ENCODE assay signal across 8 cellular contexts in the genomic region with DNA sequence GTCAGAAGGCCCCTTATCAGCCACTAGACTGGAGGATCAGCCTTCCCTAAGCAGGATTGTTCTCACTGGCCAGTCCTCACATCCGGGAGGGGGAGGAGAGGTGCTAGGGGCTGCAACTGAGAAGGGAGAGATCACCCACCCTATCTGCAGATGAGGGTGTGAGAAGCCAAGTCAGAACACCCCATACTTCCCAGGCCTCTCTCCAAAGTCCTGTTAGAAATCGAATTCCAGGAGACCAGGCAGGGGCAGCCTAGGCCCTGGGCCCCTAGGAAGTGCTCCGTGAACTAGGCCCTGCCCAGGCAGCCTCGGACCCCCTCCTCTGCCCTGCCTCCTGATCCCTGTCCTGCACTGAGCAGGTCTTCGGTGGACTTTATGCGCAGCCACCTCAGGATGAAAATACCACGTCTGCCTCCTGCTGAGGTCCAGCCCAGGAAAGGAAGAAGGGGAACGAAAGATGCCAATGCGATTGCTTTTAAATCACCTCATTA. TPM values are rescaled to one million over a fixed set of nuclear protein-coding genes. Genes with fewer than 3 reads are reported as not detected.
DNase-seq lines count a peak whose midpoint lies in the region; TF ChIP-seq lines count a peak whose summit lies in the region.

No MANE protein-coding gene starts in this region.

- peak overlapping the region; percentile 91 for H3K27ac ChIP-seq in hepatocyte
- H3K27ac ChIP-seq in skeletal muscle tissue (ENCODE audit: low read depth, low read length) = peak overlapping the region; percentile 78

- H3K79me2 ChIP-seq in hepatocyte = peaks cover 34% of the 10 kb centered on the region

- H3K9me3 Mint-ChIP-seq in activated T-helper 1 cell treated with anti-CD3 and anti-CD28 coated beads, Interleukin-12 subunit alpha, Interleukin-12 subunit beta, Interleukin-2, Interleukin-4 antibody, amounts not matched to agents 30 ng/mL and 10 ng/mL and 1 ng/mL, durations not matched to agents 14 hours and 24 hours and 36 hours = no peaks in the 10 kb centered on the region

- POLR2A ChIA-PET in GM10248 (lab: Yijun Ruan, JAX) = no interaction called here

- WGBS in hepatocyte (ENCODE audit: low lambda C conversion rate, missing lambda C conversion rate) = 7% methylated on average over 9 of the region's 9 CpGs

- intact Hi-C loops in activated T-helper 1 cell treated with anti-CD3 and anti-CD28 coated beads, Interleukin-12 subunit alpha, Interleukin-12 subunit beta, Interleukin-2, Interleukin-4 antibody, amounts not matched to agents 30 ng/mL and 10 ng/mL and 1 ng/mL, durations not matched to agents 14 hours and 24 hours and 36 hours (cut with micrococcal nuclease) = no loop called here

- TF ChIP-seq CTCF in hepatocyte (IDR thresholded peaks at IDR 0.05; ENCODE audit: poor library complexity) (no peak), GM10248 (IDR thresholded peaks at IDR 0.05; ENCODE audit: control extremely low read depth, extremely low read depth, low read depth, missing control alignments) (no peak)

- H3K27me3 ChIP-seq in hepatocyte (no peaks in the 10 kb centered on the region), skeletal muscle tissue (ENCODE audit: control insufficient read depth in 3 of 3, insufficient read depth in 3 of 3, low read length in 3 of 3) (no peaks in the 10 kb centered on the region)

- CTCF ChIA-PET in GM10248 (lab: Yijun Ruan, JAX) = interaction anchor here (4.0 kb wide), 1 partner anchor 13 kb away, joined by 15 read pairs; no protein-coding TSS in a partner anchor

- peaks cover 3% of the 10 kb centered on the region for H3K36me3 Mint-ChIP-seq in activated T-helper 1 cell treated with anti-CD3 and anti-CD28 coated beads, Interleukin-12 subunit alpha, Interleukin-12 subunit beta, Interleukin-2, Interleukin-4 antibody, amounts not matched to agents 30 ng/mL and 10 ng/mL and 1 ng/mL, durations not matched to agents 14 hours and 24 hours and 36 hours (ENCODE audit: low read depth)

- no peaks in the 10 kb centered on the region for H3K9me2 ChIP-seq in hepatocyte (replicated peaks; ENCODE audit: insufficient read depth)

- H3K4me2 ChIP-seq in hepatocyte = peak overlapping the region; percentile 86

- no peaks in the 10 kb centered on the region for H3K36me3 ChIP-seq in hepatocyte (replicated peaks; ENCODE audit: insufficient read depth, low read depth)
- H3K36me3 ChIP-seq in skeletal muscle tissue (ENCODE audit: control insufficient read depth in 3 of 3, insufficient read depth in 3 of 3, low read length in 3 of 3) = peaks cover 0 to 3% (median 0%) of the 10 kb centered on the region in 3 donors

- peaks cover 10% of the 10 kb centered on the region for H3K4me1 ChIP-seq in hepatocyte (ENCODE audit: insufficient read depth)
- peaks cover 6 to 14% (median 9%) of the 10 kb centered on the region in 3 donors for H3K4me1 ChIP-seq in skeletal muscle tissue (ENCODE audit: control insufficient read depth in 3 of 3, insufficient read depth in 3 of 3, low read length in 3 of 3)

- H3K27ac Mint-ChIP-seq in activated T-helper 1 cell treated with anti-CD3 and anti-CD28 coated beads, Interleukin-12 subunit alpha, Interleukin-12 subunit beta, Interleukin-2, Interleukin-4 antibody, amounts not matched to agents 30 ng/mL and 10 ng/mL and 1 ng/mL, durations not matched to agents 14 hours and 24 hours and 36 hours = no peak overlapping the region

- peak overlapping the region; percentile 90 for H2AFZ ChIP-seq in hepatocyte

- DNase-seq in NCI-H2227 (lab: John Stamatoyannopoulos, UW; ENCODE audit: unreplicated experiment) (peak; percentile 4), NCI-H2227 treated with DMSO at 0.1 percent for 48 hours (lab: John Stamatoyannopoulos, UW) (no peak), hepatocyte (ENCODE audit: low spot score) (peak; percentile 18), NCI-H748 (lab: John Stamatoyannopoulos, UW; ENCODE audit: unreplicated experiment) (no peak), NCI-H1105 treated with DMSO at 0.1 percent for 48 hours (lab: John Stamatoyannopoulos, UW) (no peak), GM10248 (ENCODE audit: extremely low spot score) (no peak)
- DNase-seq in activated T-helper 1 cell treated with anti-CD3 and anti-CD28 coated beads, Interleukin-12 subunit alpha, Interleukin-12 subunit beta, Interleukin-2, Interleukin-4 antibody, amounts not matched to agents 30 ng/mL and 10 ng/mL and 1 ng/mL, durations not matched to agents 14 hours and 24 hours and 36 hours (ENCODE audit: low spot score) = no peak

- H3K27me3 Mint-ChIP-seq in activated T-helper 1 cell treated with anti-CD3 and anti-CD28 coated beads, Interleukin-12 subunit alpha, Interleukin-12 subunit beta, Interleukin-2, Interleukin-4 antibody, amounts not matched to agents 30 ng/mL and 10 ng/mL and 1 ng/mL, durations not matched to agents 14 hours and 24 hours and 36 hours (ENCODE audit: insufficient read depth) = peaks cover 20% of the 10 kb centered on the region

- H3K9ac ChIP-seq in skeletal muscle tissue (ENCODE audit: low read depth in 1 of 3, low read length in 3 of 3) = peak overlapping the region; percentile 71 to 82 (median 74)

- peaks cover 14% of the 10 kb centered on the region for H3K4me1 Mint-ChIP-seq in activated T-helper 1 cell treated with anti-CD3 and anti-CD28 coated beads, Interleukin-12 subunit alpha, Interleukin-12 subunit beta, Interleukin-2, Interleukin-4 antibody, amounts not matched to agents 30 ng/mL and 10 ng/mL and 1 ng/mL, durations not matched to agents 14 hours and 24 hours and 36 hours (ENCODE audit: low read depth)

- H3K4me3 ChIP-seq in hepatocyte (peak overlapping the region; percentile 62), skeletal muscle tissue (ENCODE audit: low read length in 3 of 3) (peak overlapping the region; percentile 77 to 86 (median 78))

- H3K9me3 ChIP-seq in hepatocyte (ENCODE audit: low read depth) (no peaks in the 10 kb centered on the region), skeletal muscle tissue (ENCODE audit: control insufficient read depth in 3 of 3, low read length in 3 of 3) (no peaks in the 10 kb centered on the region)

- H4K20me1 ChIP-seq in hepatocyte (ENCODE audit: insufficient read depth, poor library complexity, severe bottlenecking) = no peaks in the 10 kb centered on the region

- H3K4me3 Mint-ChIP-seq in activated T-helper 1 cell treated with anti-CD3 and anti-CD28 coated beads, Interleukin-12 subunit alpha, Interleukin-12 subunit beta, Interleukin-2, Interleukin-4 antibody, amounts not matched to agents 30 ng/mL and 10 ng/mL and 1 ng/mL, durations not matched to agents 14 hours and 24 hours and 36 hours = peak overlapping the region; percentile 79

RNA-seq across cellular contexts. Expression of a gene that starts 0.9 kb away (rescaled TPM):
- 0.07 and 0.16 TPM in 2 replicates for total RNA-seq in activated T-helper 1 cell treated with anti-CD3 and anti-CD28 coated beads, Interleukin-12 subunit alpha, Interleukin-12 subunit beta, Interleukin-2, Interleukin-4 antibody, amounts not matched to agents 30 ng/mL and 10 ng/mL and 1 ng/mL, durations not matched to agents 14 hours and 24 hours and 36 hours
- total RNA-seq in hepatocyte = 7.5 and 15.7 TPM in 2 replicates
- 4.0 and 12.8 TPM in 2 replicates for polyA plus RNA-seq in hepatocyte
- 13.6 TPM for total RNA-seq in skeletal muscle tissue

RNA-seq across cellular contexts. Expression of a gene that starts 17.7 kb away (rescaled TPM):
- total RNA-seq in activated T-helper 1 cell treated with anti-CD3 and anti-CD28 coated beads, Interleukin-12 subunit alpha, Interleukin-12 subunit beta, Interleukin-2, Interleukin-4 antibody, amounts not matched to agents 30 ng/mL and 10 ng/mL and 1 ng/mL, durations not matched to agents 14 hours and 24 hours and 36 hours = not detected in 2 replicates
- total RNA-seq in hepatocyte (0.16 and 0.67 TPM in 2 replicates), skeletal muscle tissue (not detected)
- polyA plus RNA-seq in hepatocyte = 0.28 TPM in 1 of 2 replicates, not detected in the other

Comparison
In these comparisons a context has a peak if more than half of its experiments do, and no peak if none do; other contexts are left out.
1. DNase-seq: peak in NCI-H2227 (single experiment) and hepatocyte (single experiment); none in NCI-H2227 treated with DMSO at 0.1 percent for 48 hours (single experiment), activated T-helper 1 cell treated with anti-CD3 and anti-CD28 coated beads, Interleukin-12 subunit alpha, Interleukin-12 subunit beta, Interleukin-2, Interleukin-4 antibody, amounts not matched to agents 30 ng/mL and 10 ng/mL and 1 ng/mL, durations not matched to agents 14 hours and 24 hours and 36 hours (single experiment), NCI-H748 (single experiment), NCI-H1105 treated with DMSO at 0.1 percent for 48 hours (single experiment) and GM10248 (single experiment).